ENCODE assay signal across 19 cellular contexts in genomic region chr4:187393546-187394344, GRCh38.
DNase-seq lines count a peak whose midpoint lies in the region; FAIRE-seq lines count a peak whose summit lies in the region.
"Had no signal": no experiment of that assay in that cellular context is flagged by ENCODE, and none has a peak within 500 bp of the region (broad histone marks: within the 10 kb centered on the region; RNA-seq: fewer than 3 reads in every experiment).

No MANE protein-coding gene starts in this region.

- no peak overlapping the region for H3K4me3 ChIP-seq in adipocyte (ENCODE audit: low read length)
- H3K4me3 ChIP-seq: MG63, PC-9 had no signal

- DNase-seq in ELR (ENCODE audit: low read depth) (peak; percentile 1), adipocyte (ENCODE audit: low read depth) (peak; percentile 34), T-helper 1 cell (no peak), GF-D8 (lab: John Stamatoyannopoulos, UW) (no peak), SK-N-DZ (ENCODE audit: low spot score) (no peak), caudate nucleus (lab: John Stamatoyannopoulos, UW) (no peak)
- DNase-seq: ACHN, DMS153, H9, Karpas-422, MG63, NCI-H1048, NCI-H1436, NCI-H1930, NCI-H345, NCI-H524 treated with DMSO at 0.1 percent for 48 hours, PC-9 had no signal

- H3K36me3 ChIP-seq in adipocyte (ENCODE audit: control insufficient read depth, insufficient read depth, low read length, severe bottlenecking) = no peaks in the 10 kb centered on the region
- H3K36me3 ChIP-seq: MG63 had no signal

- no peak overlapping the region for H3K27ac ChIP-seq in caudate nucleus (ENCODE audit: low read depth, low read length)
- H3K27ac ChIP-seq: HL-60, PC-9 had no signal

- no peaks in the 10 kb centered on the region for H3K9me3 ChIP-seq in adipocyte (ENCODE audit: control insufficient read depth, low read length)
- H3K9me3 ChIP-seq: MG63 had no signal

- H3K4me1 ChIP-seq in adipocyte (ENCODE audit: control insufficient read depth, insufficient read depth, low read length) = no peaks in the 10 kb centered on the region

- no peaks in the 10 kb centered on the region for H3K27me3 ChIP-seq in adipocyte (replicated peaks; ENCODE audit: control insufficient read depth, insufficient read depth, low read length)
- H3K27me3 ChIP-seq: MG63 had no signal

- FAIRE-seq in endometrium (lab: Jason Lieb, UNC) = peak; percentile 91

- no peak overlapping the region for H3K9ac ChIP-seq in adipocyte (ENCODE audit: low read length)

Comparison
In these comparisons a context has a peak if more than half of its experiments do, and no peak if none do; other contexts are left out.
1. DNase-seq: peak in ELR (single experiment) and adipocyte (single experiment); none in T-helper 1 cell (0 of 5), GF-D8 (single experiment), SK-N-DZ (single experiment) and caudate nucleus (0 of 61).